Comparison of ENCODE assay signal across 7 cellular contexts in genomic region chr16:83746611-83747010, GRCh38.
"Had no signal": no experiment of that assay in that cellular context is flagged by ENCODE, and none has a peak within 500 bp of the region (broad histone marks: within the 10 kb centered on the region; RNA-seq: fewer than 3 reads in every experiment).

No MANE protein-coding gene starts in this region.

- DNase-seq: Karpas-422, Kasumi-1, KBM-7, KG1 had no signal

- H3K27ac ChIP-seq: HL-60, KMS-11 had no signal

- H3K4me2 ChIP-seq: KMS-11 had no signal

- H3K9ac ChIP-seq: KMS-11 had no signal

- H3K27ac Mint-ChIP-seq: IgD-negative memory B cell had no signal

- H3K9me3 Mint-ChIP-seq: IgD-negative memory B cell had no signal

- H3K4me3 Mint-ChIP-seq: IgD-negative memory B cell had no signal
